5 cellular contexts compared by ENCODE assay signal in genomic region chr3:184240384-184241140, GRCh38.
DNase-seq lines count a peak whose midpoint lies in the region; TF ChIP-seq lines count a peak whose summit lies in the region.
"Had no signal": no experiment of that assay in that cellular context is flagged by ENCODE, and none has a peak within 500 bp of the region (broad histone marks: within the 10 kb centered on the region; RNA-seq: fewer than 3 reads in every experiment).

No MANE protein-coding gene starts in this region.

- H3K9me3 Mint-ChIP-seq in activated naive CD4-positive, alpha-beta T cell treated with anti-CD3 and anti-CD28 coated beads, Interleukin-2, amount 10 ng/mL, durations not matched to agents 7 days and 5 days: no peaks in the 10 kb centered on the region

- peak; percentile 16 for TF ChIP-seq CTCF in retinal pigment epithelial cell (conservative IDR thresholded peaks at IDR 0.05; ENCODE audit: low read depth, low read length)

- no peak overlapping the region for H3K4me3 Mint-ChIP-seq in activated naive CD4-positive, alpha-beta T cell treated with anti-CD3 and anti-CD28 coated beads, Interleukin-2, amount 10 ng/mL, durations not matched to agents 7 days and 5 days

- peaks cover 6% of the 10 kb centered on the region for H3K27me3 Mint-ChIP-seq in activated naive CD4-positive, alpha-beta T cell treated with anti-CD3 and anti-CD28 coated beads, Interleukin-2, amount 10 ng/mL, durations not matched to agents 7 days and 5 days

- no peaks in the 10 kb centered on the region for H3K4me1 Mint-ChIP-seq in activated naive CD4-positive, alpha-beta T cell treated with anti-CD3 and anti-CD28 coated beads, Interleukin-2, amount 10 ng/mL, durations not matched to agents 7 days and 5 days

- no peak overlapping the region for H3K27ac Mint-ChIP-seq in activated naive CD4-positive, alpha-beta T cell treated with anti-CD3 and anti-CD28 coated beads, Interleukin-2, amount 10 ng/mL, durations not matched to agents 7 days and 5 days

- CTCF ChIA-PET in activated naive CD4-positive, alpha-beta T cell treated with anti-CD3 and anti-CD28 coated beads, Interleukin-2, amount 10 ng/mL, durations not matched to agents 7 days and 5 days (lab: Charles Lee): interaction anchor here (1.1 to 6.5 kb wide), 5 partner anchors 9 to 345 kb away, joined by 3 to 58 read pairs (median 3); partner anchors contain the start of genes EEF1AKMT4 and VWA5B2

- H3K4me3 ChIP-seq in retinal pigment epithelial cell (ENCODE audit: low read length): no peak overlapping the region

- peaks cover 9% of the 10 kb centered on the region for H3K36me3 Mint-ChIP-seq in activated naive CD4-positive, alpha-beta T cell treated with anti-CD3 and anti-CD28 coated beads, Interleukin-2, amount 10 ng/mL, durations not matched to agents 7 days and 5 days

- DNase-seq in activated naive CD4-positive, alpha-beta T cell treated with anti-CD3 and anti-CD28 coated beads, Interleukin-2, amount 10 ng/mL, durations not matched to agents 7 days and 5 days: peak; percentile 42
- no peak for DNase-seq in activated naive CD4-positive, alpha-beta T cell treated with anti-CD3 and anti-CD28 coated beads, Interleukin-2, amount 50 U/mL, for 16 hours
- no peak for DNase-seq in retinal pigment epithelial cell (ENCODE audit: low read depth)
- DNase-seq in activated CD4-positive, CD25-positive, alpha-beta regulatory T cell (lab: John Stamatoyannopoulos, UW): no peak
- DNase-seq: NCI-H1417 had no signal
